8 cellular contexts compared by ENCODE assay signal in genomic region chr2:26961603-26962184, GRCh38. TPM values are rescaled to one million over a fixed set of nuclear protein-coding genes. Genes with fewer than 3 reads are reported as not detected.
DNase-seq lines count a peak whose midpoint lies in the region; ATAC-seq and TF ChIP-seq lines count a peak whose summit lies in the region.

No MANE protein-coding gene starts in this region.

- no peaks in the 10 kb centered on the region for H3K36me3 Mint-ChIP-seq in activated CD4-positive, alpha-beta T cell treated with anti-CD3 and anti-CD28 coated beads, Interleukin-2, amount 10 ng/mL, durations not matched to agents 24 days and 14 days (ENCODE audit: low read depth)

- no peaks in the 10 kb centered on the region for H3K36me3 ChIP-seq in liver (ENCODE audit: control insufficient read depth in 4 of 4, insufficient read depth in 3 of 4, low read depth in 1 of 4, low read length in 3 of 4)

- H3K4me1 ChIP-seq in liver (ENCODE audit: control insufficient read depth in 4 of 4, insufficient read depth in 4 of 4, low read length in 3 of 4), result peaks cover 0 to 4% (median 2%) of the 10 kb centered on the region in 4 donors

- peak; percentile 57 for ATAC-seq in HG02798 (IDR thresholded peaks at IDR 0.05; ENCODE audit: poor library complexity, unreplicated experiment)
- no peak for ATAC-seq in HG02759 (IDR thresholded peaks at IDR 0.05; ENCODE audit: unreplicated experiment)

- TF ChIP-seq CTCF in coronary artery (IDR thresholded peaks at IDR 0.05), result peak; percentile 93
- peak; percentile 98 for TF ChIP-seq CTCF in liver (IDR thresholded peaks at IDR 0.05; ENCODE audit: low read depth, low read length, missing input control)

- peaks cover 0 to 2% (median 0%) of the 10 kb centered on the region in 4 donors for H3K27me3 ChIP-seq in liver (ENCODE audit: control insufficient read depth in 4 of 4, insufficient read depth in 4 of 4, low read length in 3 of 4)

- no peak overlapping the region for H3K27ac Mint-ChIP-seq in activated CD4-positive, alpha-beta T cell treated with anti-CD3 and anti-CD28 coated beads, Interleukin-2, amount 10 ng/mL, durations not matched to agents 24 days and 14 days

- 25% methylated on average over 15 of the region's 15 CpGs for WGBS in liver

- H3K4me3 ChIP-seq in coronary artery (no peak overlapping the region), liver (ENCODE audit: low read depth in 1 of 3, low read length in 3 of 3) (no peak overlapping the region)

- TF ChIP-seq RAD21 in liver (IDR thresholded peaks at IDR 0.05), result peak; percentile 99 to 100

- no peak overlapping the region for H3K9ac ChIP-seq in liver (ENCODE audit: low read depth in 1 of 2, low read length in 2 of 2)

- DNase-seq in C1 segment of cervical spinal cord (lab: John Stamatoyannopoulos, UW) (peak in 13 of 14 donors; percentile 15 to 86 (median 59)), NCI-H510A treated with DMSO at 0.1 percent for 48 hours (lab: John Stamatoyannopoulos, UW) (peak; percentile 85), coronary artery (ENCODE audit: low spot score) (peak; percentile 84)
- peak; percentile 94 for DNase-seq in activated CD4-positive, alpha-beta T cell treated with anti-CD3 and anti-CD28 coated beads, Interleukin-2, amount 10 ng/mL, durations not matched to agents 24 days and 14 days
- DNase-seq in stimulated activated CD4-positive, alpha-beta T cell treated with anti-CD3 and anti-CD28 coated beads, TNF-alpha, amount 100 ng/mL, for 24 hours (ENCODE audit: low read depth in 3 of 3), result peak; percentile 66 to 75 (median 66)

- peaks cover 3% of the 10 kb centered on the region for H3K4me1 Mint-ChIP-seq in activated CD4-positive, alpha-beta T cell treated with anti-CD3 and anti-CD28 coated beads, Interleukin-2, amount 10 ng/mL, durations not matched to agents 24 days and 14 days

- H3K9me3 ChIP-seq in liver (ENCODE audit: control insufficient read depth in 4 of 4, low read length in 3 of 4), result no peaks in the 10 kb centered on the region

- no peak overlapping the region for H3K27ac ChIP-seq in coronary artery
- H3K27ac ChIP-seq in liver (ENCODE audit: low read depth in 1 of 2, low read length in 2 of 2), result no peak overlapping the region

- H3K27me3 Mint-ChIP-seq in activated CD4-positive, alpha-beta T cell treated with anti-CD3 and anti-CD28 coated beads, Interleukin-2, amount 10 ng/mL, durations not matched to agents 24 days and 14 days, result peaks cover 26% of the 10 kb centered on the region

- H3K9me3 Mint-ChIP-seq in activated CD4-positive, alpha-beta T cell treated with anti-CD3 and anti-CD28 coated beads, Interleukin-2, amount 10 ng/mL, durations not matched to agents 24 days and 14 days, result no peaks in the 10 kb centered on the region

- no peak overlapping the region for H3K4me3 Mint-ChIP-seq in activated CD4-positive, alpha-beta T cell treated with anti-CD3 and anti-CD28 coated beads, Interleukin-2, amount 10 ng/mL, durations not matched to agents 24 days and 14 days

- intact Hi-C loops in activated CD4-positive, alpha-beta T cell treated with anti-CD3 and anti-CD28 coated beads, Interleukin-2, amount 10 ng/mL, durations not matched to agents 24 days and 14 days (cut with micrococcal nuclease), result loop anchor here (1.0 to 5.0 kb wide), 5 partner anchors 56 to 321 kb away; partner anchors contain the start of genes KHK, OST4 and TRIM54

TF ChIP-seq in liver, 16 proteins besides CTCF, POLR2A, EP300 and RAD21:
- TF ChIP-seq HNF4A (conservative IDR thresholded peaks at IDR 0.05) (peak in 1 of 2 donors; percentile 13), REST (IDR thresholded peaks at IDR 0.05) (no peak), HNF4G (IDR thresholded peaks at IDR 0.05) (no peak), YY1 (IDR thresholded peaks at IDR 0.05) (peak; percentile 53), RXRA (IDR thresholded peaks at IDR 0.05) (peak; percentile 5 to 30), SP1 (IDR thresholded peaks at IDR 0.05) (no peak)
TF ChIP-seq in liver: peak in this region for 3.

RNA-seq across cellular contexts. Expression of gene MAPRE3, which starts 8.7 kb away (rescaled TPM):
- total RNA-seq in activated CD4-positive, alpha-beta T cell treated with anti-CD3 and anti-CD28 coated beads, Interleukin-2, amount 10 ng/mL, durations not matched to agents 24 days and 14 days, result 2.5 and 3.6 TPM in 2 replicates
- 1 to 10 TPM; 1.0 to 8.1 TPM for total RNA-seq in liver
- 10 to 100 TPM; 11.5 to 15.8 TPM for polyA plus RNA-seq in liver
